1 cellular context compared by ENCODE assay signal in genomic region chr7:44348851-44349781, GRCh38.
A peak's percentile ranks its signal among the peaks of the same experiment; 100 is the strongest.
TF ChIP-seq lines count a peak whose summit lies in the region.

No MANE protein-coding gene starts in this region.

TF ChIP-seq in HepG2, 621 proteins besides CTCF, POLR2A, EP300 and RAD21 (continued from another document and continues in another):
- TF ChIP-seq GABPB1 (CRISPR knock-in tag; IDR thresholded peaks at IDR 0.05) (no peak), MBNL3 (CRISPR knock-in tag; conservative IDR thresholded peaks at IDR 0.05) (no peak), FOXJ3 (CRISPR knock-in tag; IDR thresholded peaks at IDR 0.05; ENCODE audit: borderline replicate concordance) (no peak), XRCC5 (optimal IDR thresholded peaks at IDR 0.05; ENCODE audit: low read length) (peak; percentile 43), ZNF124 (CRISPR knock-in tag; IDR thresholded peaks at IDR 0.05) (no peak), STAT5B (CRISPR knock-in tag; IDR thresholded peaks at IDR 0.05) (no peak), RFXAP (CRISPR knock-in tag; IDR thresholded peaks at IDR 0.05; ENCODE audit: borderline replicate concordance) (peak; percentile 83; the same call in 1 of the 2 replicates), ATAD3A (CRISPR knock-in tag; IDR thresholded peaks at IDR 0.05) (no peak), GPN1 (CRISPR knock-in tag; IDR thresholded peaks at IDR 0.05; ENCODE audit: borderline replicate concordance) (no peak), GFI1 (CRISPR knock-in tag; IDR thresholded peaks at IDR 0.05; ENCODE audit: borderline replicate concordance) (no peak), PHF5A (CRISPR knock-in tag; IDR thresholded peaks at IDR 0.05; ENCODE audit: low read depth, unreplicated experiment) (no peak), TFAP4 (IDR thresholded peaks at IDR 0.05; ENCODE audit: borderline replicate concordance, low read depth) (peak; percentile 74; the same call in 1 of the 2 replicates), IKZF4 (CRISPR knock-in tag; IDR thresholded peaks at IDR 0.05; ENCODE audit: borderline replicate concordance, low read depth, not compliant biosample characterization) (no peak), ZNF546 (CRISPR knock-in tag; conservative IDR thresholded peaks at IDR 0.05) (no peak), THAP8 (CRISPR knock-in tag; IDR thresholded peaks at IDR 0.05; ENCODE audit: borderline replicate concordance) (no peak), ZBTB33 (CRISPR knock-in tag; IDR thresholded peaks at IDR 0.05) (peak; percentile 100), JUN (CRISPR knock-in tag; IDR thresholded peaks at IDR 0.05) (no peak), GMEB1 (CRISPR knock-in tag; IDR thresholded peaks at IDR 0.05; ENCODE audit: borderline replicate concordance) (no peak), SOX6 (IDR thresholded peaks at IDR 0.05) (no peak), SOX6 (CRISPR knock-in tag; IDR thresholded peaks at IDR 0.05) (no peak), SUZ12 (IDR thresholded peaks at IDR 0.05; ENCODE audit: low read depth, low read length) (no peak), RNF2 (conservative IDR thresholded peaks at IDR 0.05; ENCODE audit: low read depth) (no peak), EEA1 (CRISPR knock-in tag; IDR thresholded peaks at IDR 0.05; ENCODE audit: borderline replicate concordance) (no peak), MAFG (CRISPR knock-in tag; IDR thresholded peaks at IDR 0.05) (no peak), MAFK (conservative IDR thresholded peaks at IDR 0.05 in 1 of 2, IDR thresholded peaks at IDR 0.05 in 1 of 2; ENCODE audit: low read length in 2 of 2) (peak; percentile 75 to 80), ZNF7 (CRISPR knock-in tag; IDR thresholded peaks at IDR 0.05) (no peak), ATF1 (CRISPR knock-in tag; IDR thresholded peaks at IDR 0.05) (no peak), NFE2L1 (CRISPR knock-in tag; IDR thresholded peaks at IDR 0.05; ENCODE audit: borderline replicate concordance) (no peak), NR0B2 (CRISPR knock-in tag; IDR thresholded peaks at IDR 0.05) (no peak), NR2F6 (IDR thresholded peaks at IDR 0.05) (no peak), NR2F6 (CRISPR knock-in tag; IDR thresholded peaks at IDR 0.05) (no peak), HMGXB3 (CRISPR knock-in tag; IDR thresholded peaks at IDR 0.05; ENCODE audit: borderline replicate concordance) (no peak), ZNF570 (CRISPR knock-in tag; IDR thresholded peaks at IDR 0.05; ENCODE audit: borderline replicate concordance) (no peak), ZNF468 (CRISPR knock-in tag; IDR thresholded peaks at IDR 0.05) (no peak), KAT7 (CRISPR knock-in tag; IDR thresholded peaks at IDR 0.05; ENCODE audit: borderline replicate concordance) (no peak), MXD1 (CRISPR knock-in tag; IDR thresholded peaks at IDR 0.05) (no peak), ZNF18 (CRISPR knock-in tag; IDR thresholded peaks at IDR 0.05; ENCODE audit: insufficient replicate concordance) (no peak), MAFF (IDR thresholded peaks at IDR 0.05; ENCODE audit: low read depth, low read length) (peak; percentile 69)
- TF ChIP-seq, protein P1, sequence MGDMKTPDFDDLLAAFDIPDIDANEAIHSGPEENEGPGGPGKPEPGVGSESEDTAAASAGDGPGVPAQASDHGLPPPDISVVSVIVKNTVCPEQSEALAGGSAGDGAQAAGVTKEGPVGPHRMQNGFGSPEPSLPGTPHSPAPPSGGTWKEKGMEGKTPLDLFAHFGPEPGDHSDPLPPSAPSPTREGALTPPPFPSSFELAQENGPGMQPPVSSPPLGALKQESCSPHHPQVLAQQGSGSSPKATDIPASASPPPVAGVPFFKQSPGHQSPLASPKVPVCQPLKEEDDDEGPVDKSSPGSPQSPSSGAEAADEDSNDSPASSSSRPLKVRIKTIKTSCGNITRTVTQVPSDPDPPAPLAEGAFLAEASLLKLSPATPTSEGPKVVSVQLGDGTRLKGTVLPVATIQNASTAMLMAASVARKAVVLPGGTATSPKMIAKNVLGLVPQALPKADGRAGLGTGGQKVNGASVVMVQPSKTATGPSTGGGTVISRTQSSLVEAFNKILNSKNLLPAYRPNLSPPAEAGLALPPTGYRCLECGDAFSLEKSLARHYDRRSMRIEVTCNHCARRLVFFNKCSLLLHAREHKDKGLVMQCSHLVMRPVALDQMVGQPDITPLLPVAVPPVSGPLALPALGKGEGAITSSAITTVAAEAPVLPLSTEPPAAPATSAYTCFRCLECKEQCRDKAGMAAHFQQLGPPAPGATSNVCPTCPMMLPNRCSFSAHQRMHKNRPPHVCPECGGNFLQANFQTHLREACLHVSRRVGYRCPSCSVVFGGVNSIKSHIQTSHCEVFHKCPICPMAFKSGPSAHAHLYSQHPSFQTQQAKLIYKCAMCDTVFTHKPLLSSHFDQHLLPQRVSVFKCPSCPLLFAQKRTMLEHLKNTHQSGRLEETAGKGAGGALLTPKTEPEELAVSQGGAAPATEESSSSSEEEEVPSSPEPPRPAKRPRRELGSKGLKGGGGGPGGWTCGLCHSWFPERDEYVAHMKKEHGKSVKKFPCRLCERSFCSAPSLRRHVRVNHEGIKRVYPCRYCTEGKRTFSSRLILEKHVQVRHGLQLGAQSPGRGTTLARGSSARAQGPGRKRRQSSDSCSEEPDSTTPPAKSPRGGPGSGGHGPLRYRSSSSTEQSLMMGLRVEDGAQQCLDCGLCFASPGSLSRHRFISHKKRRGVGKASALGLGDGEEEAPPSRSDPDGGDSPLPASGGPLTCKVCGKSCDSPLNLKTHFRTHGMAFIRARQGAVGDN (CRISPR knock-in tag; IDR thresholded peaks at IDR 0.05) = no peak
- TF ChIP-seq, protein P2, sequence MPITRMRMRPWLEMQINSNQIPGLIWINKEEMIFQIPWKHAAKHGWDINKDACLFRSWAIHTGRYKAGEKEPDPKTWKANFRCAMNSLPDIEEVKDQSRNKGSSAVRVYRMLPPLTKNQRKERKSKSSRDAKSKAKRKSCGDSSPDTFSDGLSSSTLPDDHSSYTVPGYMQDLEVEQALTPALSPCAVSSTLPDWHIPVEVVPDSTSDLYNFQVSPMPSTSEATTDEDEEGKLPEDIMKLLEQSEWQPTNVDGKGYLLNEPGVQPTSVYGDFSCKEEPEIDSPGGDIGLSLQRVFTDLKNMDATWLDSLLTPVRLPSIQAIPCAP (CRISPR knock-in tag; IDR thresholded peaks at IDR 0.05; ENCODE audit: low read depth) = no peak
- TF ChIP-seq, protein P3, sequence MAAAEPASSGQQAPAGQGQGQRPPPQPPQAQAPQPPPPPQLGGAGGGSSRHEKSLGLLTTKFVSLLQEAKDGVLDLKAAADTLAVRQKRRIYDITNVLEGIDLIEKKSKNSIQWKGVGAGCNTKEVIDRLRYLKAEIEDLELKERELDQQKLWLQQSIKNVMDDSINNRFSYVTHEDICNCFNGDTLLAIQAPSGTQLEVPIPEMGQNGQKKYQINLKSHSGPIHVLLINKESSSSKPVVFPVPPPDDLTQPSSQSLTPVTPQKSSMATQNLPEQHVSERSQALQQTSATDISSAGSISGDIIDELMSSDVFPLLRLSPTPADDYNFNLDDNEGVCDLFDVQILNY (CRISPR knock-in tag; conservative IDR thresholded peaks at IDR 0.05) = no peak
